8 cellular contexts compared by ENCODE assay signal in the genomic region with DNA sequence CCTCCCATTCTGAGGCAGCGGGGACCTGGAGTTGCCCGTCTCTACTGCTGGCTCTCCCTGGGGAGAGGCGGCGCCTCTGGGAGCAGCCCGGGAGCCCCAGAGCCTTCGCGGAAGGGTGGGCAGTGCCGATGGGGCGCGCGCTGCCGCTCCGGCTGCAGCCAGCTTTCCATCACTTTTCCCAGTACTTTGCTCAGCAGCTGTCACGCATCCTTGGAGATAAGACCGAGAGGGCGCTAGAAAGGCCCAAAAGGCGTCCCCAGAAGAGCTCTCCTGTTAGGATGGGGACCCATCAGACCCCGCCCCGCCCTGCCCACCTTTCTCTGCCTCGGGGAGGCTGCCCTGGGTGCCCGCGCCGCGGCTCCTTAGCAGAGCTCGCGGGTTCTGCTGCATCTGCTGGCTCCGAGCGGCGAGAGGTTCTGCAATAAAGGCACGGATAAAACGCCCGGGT. TPM values are rescaled to one million over a fixed set of nuclear protein-coding genes. Genes with fewer than 3 reads are reported as not detected.
DNase-seq lines count a peak whose midpoint lies in the region; ATAC-seq and TF ChIP-seq lines count a peak whose summit lies in the region.

No MANE protein-coding gene starts in this region.

- no peak for TF ChIP-seq POLR2A in gastroesophageal sphincter (IDR thresholded peaks at IDR 0.05)

- no peak for TF ChIP-seq EP300 in gastroesophageal sphincter (IDR thresholded peaks at IDR 0.05)

- no peak overlapping the region for H3K9ac ChIP-seq in HUES48 (ENCODE audit: low read depth, low read length)

- peaks cover 3% of the 10 kb centered on the region; the same call in 1 of the 2 replicates for H3K4me1 ChIP-seq in HUES48 (ENCODE audit: control insufficient read depth, insufficient read depth, low read length)
- peaks cover 0 to 20% (median 4%) of the 10 kb centered on the region in 3 donors for H3K4me1 ChIP-seq in gastroesophageal sphincter

- peak overlapping the region; percentile 78 for H3K4me3 Mint-ChIP-seq in activated T-cell treated with anti-CD3 and anti-CD28 coated beads, Interleukin-2, amount 50 U/mL, for 72 hours

- ATAC-seq in activated T-cell treated with anti-CD3 and anti-CD28 coated beads, Interleukin-2, amount 50 U/mL, for 72 hours (replicated peaks in 1 of 2): peak; percentile 38 to 41
- ATAC-seq in gastroesophageal sphincter (peak; percentile 25), omental fat pad (ENCODE audit: low FRiP score) (peak; percentile 22), GM21529 (IDR thresholded peaks at IDR 0.05; ENCODE audit: unreplicated experiment) (no peak), GM18858 (IDR thresholded peaks at IDR 0.05; ENCODE audit: unreplicated experiment) (no peak)

- TF ChIP-seq CTCF in gastroesophageal sphincter (IDR thresholded peaks at IDR 0.05) (no peak), omental fat pad (IDR thresholded peaks at IDR 0.05) (no peak)

- DNase-seq in DMS79 (lab: John Stamatoyannopoulos, UW) (peak; percentile 61), omental fat pad (ENCODE audit: low spot score) (no peak), posterior vena cava (ENCODE audit: low spot score) (no peak)
- peak in 1 of 2 donors; percentile 14 for DNase-seq in activated T-cell treated with anti-CD3 and anti-CD28 coated beads, Interleukin-2, amount 50 U/mL, for 72 hours

- intact Hi-C loops in posterior vena cava (cut with DNase I): loop anchor here (10.0 kb wide), 2 partner anchors 539 to 689 kb away; no protein-coding TSS in a partner anchor

- H3K9me3 ChIP-seq in HUES48 (ENCODE audit: control insufficient read depth, insufficient read depth, low read length) (no peaks in the 10 kb centered on the region), gastroesophageal sphincter (no peaks in the 10 kb centered on the region)

- H3K27ac Mint-ChIP-seq in activated T-cell treated with anti-CD3 and anti-CD28 coated beads, Interleukin-2, amount 50 U/mL, for 72 hours: no peak overlapping the region

- H3K27ac ChIP-seq in HUES48 (ENCODE audit: low read depth, low read length) (no peak overlapping the region), gastroesophageal sphincter (peak overlapping the region in 1 of 4 donors; percentile 43)

- peaks cover 72% of the 10 kb centered on the region for H3K27me3 Mint-ChIP-seq in activated T-cell treated with anti-CD3 and anti-CD28 coated beads, Interleukin-2, amount 50 U/mL, for 72 hours (ENCODE audit: low read depth)

- H3K27me3 ChIP-seq in HUES48 (ENCODE audit: control insufficient read depth, insufficient read depth, low read length) (peaks cover 29% of the 10 kb centered on the region), gastroesophageal sphincter (peaks cover 60% of the 10 kb centered on the region)

- no CpG with 5 or more reads among the region's 32 CpGs for WGBS in gastroesophageal sphincter (ENCODE audit: low coverage in 1 of 2), 2 donors

- H3K4me3 ChIP-seq in HUES48 (ENCODE audit: low read depth, low read length): peak overlapping the region; percentile 68
- peak overlapping the region; percentile 22 to 50 for H3K4me3 ChIP-seq in gastroesophageal sphincter

- no peaks in the 10 kb centered on the region for H3K9me3 Mint-ChIP-seq in activated T-cell treated with anti-CD3 and anti-CD28 coated beads, Interleukin-2, amount 50 U/mL, for 72 hours

- peaks cover 16% of the 10 kb centered on the region for H3K4me1 Mint-ChIP-seq in activated T-cell treated with anti-CD3 and anti-CD28 coated beads, Interleukin-2, amount 50 U/mL, for 72 hours (ENCODE audit: low read depth)

- H3K36me3 ChIP-seq in HUES48 (ENCODE audit: control insufficient read depth, insufficient read depth, low read length): no peaks in the 10 kb centered on the region
- no peaks in the 10 kb centered on the region for H3K36me3 ChIP-seq in gastroesophageal sphincter

- H3K36me3 Mint-ChIP-seq in activated T-cell treated with anti-CD3 and anti-CD28 coated beads, Interleukin-2, amount 50 U/mL, for 72 hours (ENCODE audit: insufficient read depth in 2 of 2): no peaks in the 10 kb centered on the region

RNA-seq across cellular contexts. Expression of a gene that starts 0.5 kb away (rescaled TPM):
- not detected for total RNA-seq in activated T-cell treated with anti-CD3 and anti-CD28 coated beads, Interleukin-2, amount 50 U/mL, for 72 hours
- total RNA-seq in gastroesophageal sphincter: 1 to 10 TPM in 2 of 4 donors, under 1 TPM in 2; 0.15 to 2.3 (median 1.2) TPM
- 1 to 10 TPM in 1 of 4 donors, under 1 TPM in 1, not detected in 2; 0.24 to 1.6 TPM for total RNA-seq in omental fat pad
- total RNA-seq in posterior vena cava: under 1 TPM; 0.32 to 0.33 TPM

Comparison
In these comparisons a context has a peak if more than half of its experiments do, and no peak if none do; other contexts are left out.
1. ATAC-seq: peak in activated T-cell treated with anti-CD3 and anti-CD28 coated beads, Interleukin-2, amount 50 U/mL, for 72 hours (2 of 2), gastroesophageal sphincter (single experiment) and omental fat pad (single experiment); none in GM21529 (single experiment) and GM18858 (single experiment).